Comparison of ENCODE assay signal across 20 cellular contexts in the genomic region with DNA sequence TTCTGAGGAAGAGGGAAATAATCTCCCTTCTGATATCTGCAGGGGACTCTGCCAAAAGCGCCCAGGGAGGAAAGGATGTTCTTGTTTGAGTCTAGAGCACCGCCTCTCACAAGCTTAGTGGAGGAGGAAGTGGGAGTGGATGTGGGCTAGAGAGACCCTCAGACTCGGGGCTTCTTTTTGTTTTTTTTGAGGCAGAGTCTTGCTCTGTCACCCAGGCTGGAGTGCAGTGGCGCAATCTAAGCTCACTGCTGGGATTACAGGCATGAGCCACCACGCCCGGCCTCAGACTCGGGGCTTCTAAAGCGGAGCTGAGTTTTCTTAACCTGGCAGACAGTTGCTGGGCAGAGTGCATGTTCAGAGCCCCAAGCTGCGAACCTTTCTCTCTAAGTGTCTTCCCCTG.
DNase-seq lines count a peak whose midpoint lies in the region; FAIRE-seq and TF ChIP-seq lines count a peak whose summit lies in the region.
"Had no signal": no experiment of that assay in that cellular context is flagged by ENCODE, and none has a peak within 500 bp of the region (broad histone marks: within the 10 kb centered on the region; RNA-seq: fewer than 3 reads in every experiment).

No MANE protein-coding gene starts in this region.

- no peak overlapping the region for H3K4me3 Mint-ChIP-seq in MCF 10A (ENCODE audit: unreplicated experiment)
- H3K4me3 Mint-ChIP-seq in glutamatergic neuron (ENCODE audit: unreplicated experiment) = no peak overlapping the region
- no peak overlapping the region for H3K4me3 Mint-ChIP-seq in type B pancreatic cell
- H3K4me3 Mint-ChIP-seq: CD14-positive monocyte had no signal

- no peaks in the 10 kb centered on the region for H3K4me1 ChIP-seq in breast epithelium

- peaks cover 12% of the 10 kb centered on the region for H3K27me3 Mint-ChIP-seq in MCF 10A (ENCODE audit: insufficient read depth, unreplicated experiment)
- H3K27me3 Mint-ChIP-seq in glutamatergic neuron (ENCODE audit: unreplicated experiment) = peaks cover 12% of the 10 kb centered on the region
- peaks cover 20% of the 10 kb centered on the region for H3K27me3 Mint-ChIP-seq in type B pancreatic cell

- CTCF ChIA-PET in MCF 10A (lab: Yijun Ruan, JAX) = interaction anchor here (1.1 to 1.8 kb wide), 4 partner anchors 12 to 406 kb away, joined by 4 to 13 read pairs (median 5); no protein-coding TSS in a partner anchor

- TF ChIP-seq POLR2A in breast epithelium (IDR thresholded peaks at IDR 0.05) = no peak

- DNase-seq in MCF 10A (ENCODE audit: unreplicated experiment) (peak; percentile 17), breast epithelium (ENCODE audit: low spot score in 2 of 2) (no peak), NOMO-1 treated with dmso at 0.1 percent for 144 hours (lab: John Stamatoyannopoulos, UW; ENCODE audit: unreplicated experiment) (peak; percentile 87), glutamatergic neuron (no peak), type B pancreatic cell (ENCODE audit: extremely low spot score, unreplicated experiment) (no peak), NCI-H146 (lab: John Stamatoyannopoulos, UW) (no peak), GM19239 (ENCODE audit: insufficient read length, low spot score) (no peak), T-helper 2 cell (no peak)
- DNase-seq: 8988T; COR-L47; MM.1S; NCI-H1436 treated with DMSO at 0.1 percent for 48 hours; NCI-H226; NCI-H526; NK-92 treated with Interleukin-12 subunit alpha and Interleukin-12 subunit beta, amount 100 ng/mL, for 24 hours; SJCRH30 had no signal

- H3K36me3 Mint-ChIP-seq in MCF 10A (ENCODE audit: insufficient read depth, unreplicated experiment) (no peaks in the 10 kb centered on the region), glutamatergic neuron (ENCODE audit: unreplicated experiment) (peaks cover 4% of the 10 kb centered on the region), type B pancreatic cell (no peaks in the 10 kb centered on the region)
- H3K36me3 Mint-ChIP-seq: CD14-positive monocyte had no signal

- no TSS peak for BruUV-seq in MCF 10A (replicated peaks; lab: Mats Ljungman, UMichigan)

- H3K4me1 Mint-ChIP-seq in MCF 10A (ENCODE audit: insufficient read depth, unreplicated experiment) = no peaks in the 10 kb centered on the region
- H3K4me1 Mint-ChIP-seq in glutamatergic neuron (ENCODE audit: low read depth, unreplicated experiment) = peaks cover 49% of the 10 kb centered on the region
- peaks cover 38% of the 10 kb centered on the region for H3K4me1 Mint-ChIP-seq in type B pancreatic cell (ENCODE audit: unreplicated experiment)
- H3K4me1 Mint-ChIP-seq: CD14-positive monocyte had no signal

- intact Hi-C loops in MCF 10A (cut with micrococcal nuclease) (no loop called here), breast epithelium (cut with DNase I; ENCODE audit: low total_unique reads) (loop anchor here (5.0 kb wide), 1 partner anchor 1177 kb away; no protein-coding TSS in a partner anchor)

- H3K27ac Mint-ChIP-seq in MCF 10A (ENCODE audit: low read depth, unreplicated experiment) (no peak overlapping the region), glutamatergic neuron (ENCODE audit: unreplicated experiment) (peak overlapping the region; percentile 75), type B pancreatic cell (peak overlapping the region; percentile 23)
- H3K27ac Mint-ChIP-seq: CD14-positive monocyte had no signal

- H3K27ac ChIP-seq in breast epithelium = no peak overlapping the region
- H3K27ac ChIP-seq: KMS-11, SJCRH30 had no signal

- FAIRE-seq in GM19239 (lab: Jason Lieb, UNC) = no peak
- FAIRE-seq: GM18507, RCC 7860 had no signal

- peaks cover 0 to 15% of the 10 kb centered on the region in 2 donors for H3K27me3 ChIP-seq in breast epithelium

- TF ChIP-seq CTCF in MCF 10A (IDR thresholded peaks at IDR 0.05; ENCODE audit: unreplicated experiment) (no peak), breast epithelium (IDR thresholded peaks at IDR 0.05) (no peak), glutamatergic neuron (IDR thresholded peaks at IDR 0.05; ENCODE audit: partially characterized antibody, unreplicated experiment) (no peak), type B pancreatic cell (conservative IDR thresholded peaks at IDR 0.05) (no peak)

- no peaks in the 10 kb centered on the region for H3K36me3 ChIP-seq in breast epithelium
- H3K36me3 ChIP-seq: SJCRH30 had no signal

- POLR2A ChIA-PET in MCF 10A (lab: Yijun Ruan, JAX) = interaction anchor here (0.7 to 1.7 kb wide), 4 partner anchors 57 to 326 kb away, joined by 3 to 9 read pairs (median 4); partner anchors contain the start of gene TFAP2C

- H3K9me3 Mint-ChIP-seq in MCF 10A (ENCODE audit: unreplicated experiment) (no peaks in the 10 kb centered on the region), glutamatergic neuron (ENCODE audit: unreplicated experiment) (peaks cover 18% of the 10 kb centered on the region), type B pancreatic cell (no peaks in the 10 kb centered on the region)

- no peaks in the 10 kb centered on the region for H3K9me3 ChIP-seq in breast epithelium
- H3K9me3 ChIP-seq: SJCRH30 had no signal

- H3K4me3 ChIP-seq in breast epithelium = no peak overlapping the region
- H3K4me3 ChIP-seq: SJCRH30 had no signal

Comparison
In these comparisons a context has a peak if more than half of its experiments do, and no peak if none do; other contexts are left out.
1. DNase-seq: peak in MCF 10A (single experiment) and NOMO-1 treated with dmso at 0.1 percent for 144 hours (single experiment); none in breast epithelium (0 of 2), glutamatergic neuron (single experiment), type B pancreatic cell (single experiment), NCI-H146 (single experiment), GM19239 (single experiment) and T-helper 2 cell (0 of 5).